Comparison of ENCODE assay signal across 11 cellular contexts in genomic region chr14:100616854-100617714, GRCh38. TPM values are rescaled to one million over a fixed set of nuclear protein-coding genes. Genes with fewer than 3 reads are reported as not detected.
DNase-seq lines count a peak whose midpoint lies in the region; ATAC-seq and TF ChIP-seq lines count a peak whose summit lies in the region.
"Had no signal": no experiment of that assay in that cellular context is flagged by ENCODE, and none has a peak within 500 bp of the region (broad histone marks: within the 10 kb centered on the region; RNA-seq: fewer than 3 reads in every experiment).

No MANE protein-coding gene starts in this region.

- H3K4me3 ChIP-seq in coronary artery (peak overlapping the region; percentile 34), neuronal stem cell (ENCODE audit: low read length in 2 of 2) (no peak overlapping the region)
- H3K4me3 ChIP-seq: adrenal gland had no signal

- POLR2A ChIA-PET in activated CD4-positive, alpha-beta T cell treated with anti-CD3 and anti-CD28 coated beads for 36 hours (lab: Charles Lee): no interaction called here

- H3K14ac ChIP-seq in neuronal stem cell (ENCODE audit: low read length): no peak overlapping the region

- peak overlapping the region; percentile 28 for H3K27ac Mint-ChIP-seq in activated CD4-positive, alpha-beta T cell treated with anti-CD3 and anti-CD28 coated beads for 36 hours
- H3K27ac Mint-ChIP-seq: activated B cell treated with CpG ODN at 0.5 μM for 24 hours had no signal

- no peak overlapping the region for H3K9ac ChIP-seq in neuronal stem cell (ENCODE audit: low read depth, low read length, poor library complexity)

- H3K27me3 ChIP-seq in neuronal stem cell (ENCODE audit: control insufficient read depth in 3 of 3, insufficient read depth in 3 of 3, low read depth in 1 of 3, low read length in 3 of 3): peaks cover 0 to 28% (median 0%) of the 10 kb centered on the region in 3 experiments
- H3K27me3 ChIP-seq: adrenal gland had no signal

- no peak overlapping the region for H2BK15ac ChIP-seq in neuronal stem cell (ENCODE audit: low read length)

- no peaks in the 10 kb centered on the region for H3K79me1 ChIP-seq in neuronal stem cell (ENCODE audit: low read depth, low read length)

- no peak overlapping the region for H3K4me2 ChIP-seq in neuronal stem cell (ENCODE audit: insufficient read depth, low read length, poor library complexity, severe bottlenecking)

- CTCF ChIA-PET in activated CD4-positive, alpha-beta T cell treated with anti-CD3 and anti-CD28 coated beads for 36 hours (lab: Charles Lee): interaction anchor here (0.6 to 3.0 kb wide), 6 partner anchors 14 to 396 kb away, joined by 3 to 16 read pairs (median 3); no protein-coding TSS in a partner anchor

- H3K36me3 ChIP-seq in neuronal stem cell (replicated peaks in 1 of 2; ENCODE audit: control insufficient read depth in 2 of 2, insufficient read depth in 2 of 2, low read length in 2 of 2): no peaks in the 10 kb centered on the region
- H3K36me3 ChIP-seq: adrenal gland had no signal

- intact Hi-C loops in activated CD4-positive, alpha-beta T cell treated with anti-CD3 and anti-CD28 coated beads for 36 hours (cut with DNase I, micrococcal nuclease): no loop called here

- H2BK12ac ChIP-seq in neuronal stem cell (ENCODE audit: low read length): no peak overlapping the region

- H3K36me3 Mint-ChIP-seq in activated CD4-positive, alpha-beta T cell treated with anti-CD3 and anti-CD28 coated beads for 36 hours (ENCODE audit: low read depth): no peaks in the 10 kb centered on the region

- H4K8ac ChIP-seq in neuronal stem cell (ENCODE audit: low read depth, low read length): no peak overlapping the region

- H3K27ac ChIP-seq in coronary artery: no peak overlapping the region
- H3K27ac ChIP-seq in neuronal stem cell (replicated peaks; ENCODE audit: low read length): no peak overlapping the region

- H3K4ac ChIP-seq in neuronal stem cell (ENCODE audit: low read length): no peak overlapping the region

- no peak for ATAC-seq in activated CD4-positive, alpha-beta T cell treated with anti-CD3 and anti-CD28 coated beads for 36 hours
- ATAC-seq in HG02885 (IDR thresholded peaks at IDR 0.05; ENCODE audit: poor library complexity, unreplicated experiment) (no peak), GM21390 (IDR thresholded peaks at IDR 0.05; ENCODE audit: unreplicated experiment) (no peak)

- H2AK5ac ChIP-seq in neuronal stem cell (ENCODE audit: low read depth, low read length): peak overlapping the region; percentile 23

- H3K4me3 Mint-ChIP-seq in activated CD4-positive, alpha-beta T cell treated with anti-CD3 and anti-CD28 coated beads for 36 hours: no peak overlapping the region
- H3K4me3 Mint-ChIP-seq: activated B cell treated with CpG ODN at 0.5 μM for 24 hours had no signal

- no peak overlapping the region for H2BK120ac ChIP-seq in neuronal stem cell (ENCODE audit: low read depth, low read length)

- H3K27me3 Mint-ChIP-seq in activated CD4-positive, alpha-beta T cell treated with anti-CD3 and anti-CD28 coated beads for 36 hours: no peaks in the 10 kb centered on the region

- peaks cover 0 to 4% of the 10 kb centered on the region in 2 donors for H3K4me1 ChIP-seq in neuronal stem cell (ENCODE audit: control insufficient read depth in 2 of 2, insufficient read depth in 1 of 2, low read depth in 1 of 2, low read length in 2 of 2)

- no CpG with 5 or more reads among the region's 15 CpGs for WGBS in neuronal stem cell (ENCODE audit: extremely low coverage in 2 of 2, insufficient read length in 2 of 2, insufficient replicate concordance in 1 of 2), 2 donors

- H4K91ac ChIP-seq in neuronal stem cell (ENCODE audit: low read depth, low read length, poor library complexity): no peak overlapping the region

- H2AFZ ChIP-seq in neuronal stem cell (ENCODE audit: low read length): no peak overlapping the region

- H2BK5ac ChIP-seq in neuronal stem cell (ENCODE audit: low read length): no peak overlapping the region

- no peak for DNase-seq in activated CD4-positive, alpha-beta T cell treated with anti-CD3 and anti-CD28 coated beads for 36 hours
- DNase-seq in activated CD4-positive, alpha-beta T cell treated with anti-CD3 and anti-CD28 coated beads, Interleukin-2, amount 50 U/mL, for 48 hours: no peak
- peak; percentile 56 for DNase-seq in MV-4-11 (lab: John Stamatoyannopoulos, UW)
- no peak for DNase-seq in coronary artery (ENCODE audit: low spot score)
- DNase-seq in neuronal stem cell (ENCODE audit: low spot score): no peak
- no peak for DNase-seq in NCI-H526 (lab: John Stamatoyannopoulos, UW)
- DNase-seq: activated B cell treated with CpG ODN at 0.5 μM for 24 hours had no signal

- no peaks in the 10 kb centered on the region for H3K9me3 Mint-ChIP-seq in activated CD4-positive, alpha-beta T cell treated with anti-CD3 and anti-CD28 coated beads for 36 hours (ENCODE audit: low read depth)
- H3K9me3 Mint-ChIP-seq: activated B cell treated with CpG ODN at 0.5 μM for 24 hours had no signal

- peaks cover 19% of the 10 kb centered on the region for H3K4me1 Mint-ChIP-seq in activated CD4-positive, alpha-beta T cell treated with anti-CD3 and anti-CD28 coated beads for 36 hours
- H3K4me1 Mint-ChIP-seq: activated B cell treated with CpG ODN at 0.5 μM for 24 hours had no signal

- H3K9me3 ChIP-seq in neuronal stem cell (replicated peaks in 1 of 2; ENCODE audit: control insufficient read depth in 2 of 2, insufficient read depth in 1 of 2, low read depth in 1 of 2, low read length in 2 of 2): no peaks in the 10 kb centered on the region
- H3K9me3 ChIP-seq: adrenal gland had no signal

- no peak for TF ChIP-seq CTCF in coronary artery (IDR thresholded peaks at IDR 0.05)

- H3K18ac ChIP-seq in neuronal stem cell (ENCODE audit: low read length): peak overlapping the region; percentile 81

- H3K23ac ChIP-seq in neuronal stem cell (ENCODE audit: low read depth, low read length, poor library complexity): no peak overlapping the region

RNA-seq across cellular contexts. Expression of gene BEGAIN, which starts 29.9 kb away (rescaled TPM):
- 1 to 10 TPM; 3.1 to 3.5 TPM for total RNA-seq in activated CD4-positive, alpha-beta T cell treated with anti-CD3 and anti-CD28 coated beads for 36 hours
- polyA plus RNA-seq in neuronal stem cell (2013, experiment 1 of 2): 20.9 TPM
- polyA plus RNA-seq in neuronal stem cell (2013, experiment 2 of 2): 20.1 TPM
- total RNA-seq: activated B cell treated with CpG ODN at 0.5 μM for 24 hours had no signal
- polyA plus RNA-seq: endothelial cell of umbilical vein had no signal
